8 cellular contexts compared by ENCODE assay signal in genomic region chr4:185033072-185033471, GRCh38. TPM values are rescaled to one million over a fixed set of nuclear protein-coding genes. Genes with fewer than 3 reads are reported as not detected.
"Had no signal": no experiment of that assay in that cellular context is flagged by ENCODE, and none has a peak within 500 bp of the region (broad histone marks: within the 10 kb centered on the region; RNA-seq: fewer than 3 reads in every experiment).

No MANE protein-coding gene starts in this region.

- ATAC-seq: HepG2, K562 had no signal

- DNase-seq: GM23248, GOT3, H9, HCEC 1CT had no signal

- H3K4me3 ChIP-seq: GM23248, K562 had no signal

- H2AFZ ChIP-seq: GM23248 had no signal

- H3K9ac ChIP-seq: GM23248 had no signal

- H3K27ac ChIP-seq: GM23248, HL-60 had no signal

RNA-seq across cellular contexts. Expression of gene HELT, which starts 14.8 kb away (rescaled TPM):
- total RNA-seq: GM23248, H9, HepG2, HT1080, K562 had no signal
- polyA plus RNA-seq: GM23248, HepG2, K562 had no signal
